ENCODE assay signal across 9 cellular contexts in genomic region chr9:33142531-33142930, GRCh38. TPM values are rescaled to one million over a fixed set of nuclear protein-coding genes. Genes with fewer than 3 reads are reported as not detected.
DNase-seq lines count a peak whose midpoint lies in the region; ATAC-seq lines count a peak whose summit lies in the region.
"Had no signal": no experiment of that assay in that cellular context is flagged by ENCODE, and none has a peak within 500 bp of the region (broad histone marks: within the 10 kb centered on the region; RNA-seq: fewer than 3 reads in every experiment).

No MANE protein-coding gene starts in this region.

- H3K27me3 Mint-ChIP-seq in T-cell: no peaks in the 10 kb centered on the region
- H3K27me3 Mint-ChIP-seq in naive thymus-derived CD8-positive, alpha-beta T cell: no peaks in the 10 kb centered on the region

- POLR2A ChIA-PET in T-cell (lab: Charles Lee): interaction anchor here in 1 of 2 donors (1.5 kb wide), 1 partner anchor 9 kb away, joined by 3 read pairs; no protein-coding TSS in a partner anchor
- POLR2A ChIA-PET in naive thymus-derived CD8-positive, alpha-beta T cell (lab: Charles Lee): interaction anchor here (2.3 to 7.2 kb wide), 3 partner anchors 17 to 25 kb away, joined by 5 to 63 read pairs (median 36); partner anchors contain the start of gene B4GALT1

- peak overlapping the region; percentile 58 to 79 (median 65) for H3K4me3 Mint-ChIP-seq in T-cell
- peak overlapping the region; percentile 64 to 89 (median 82) for H3K4me3 Mint-ChIP-seq in naive thymus-derived CD8-positive, alpha-beta T cell

- peaks cover 91 to 97% (median 94%) of the 10 kb centered on the region in 3 donors for H3K4me1 Mint-ChIP-seq in T-cell
- peaks cover 44 to 98% (median 97%) of the 10 kb centered on the region in 4 donors for H3K4me1 Mint-ChIP-seq in naive thymus-derived CD8-positive, alpha-beta T cell

- ATAC-seq in GM18511 (IDR thresholded peaks at IDR 0.05; ENCODE audit: unreplicated experiment): peak; percentile 40
- ATAC-seq in GM21447 (IDR thresholded peaks at IDR 0.05; ENCODE audit: unreplicated experiment): peak; percentile 37
- peak in 3 of 4 experiments; percentile 54 to 71 (median 60) for ATAC-seq in T-cell (replicated peaks in 1 of 4)
- ATAC-seq in naive thymus-derived CD8-positive, alpha-beta T cell: peak; percentile 19 to 35
- ATAC-seq in HG03439 (IDR thresholded peaks at IDR 0.05; ENCODE audit: unreplicated experiment): no peak
- ATAC-seq: right cardiac atrium had no signal

- H3K9me3 Mint-ChIP-seq in T-cell: no peaks in the 10 kb centered on the region
- no peaks in the 10 kb centered on the region for H3K9me3 Mint-ChIP-seq in naive thymus-derived CD8-positive, alpha-beta T cell

- peaks cover 11% of the 10 kb centered on the region for H3K36me3 Mint-ChIP-seq in T-cell
- H3K36me3 Mint-ChIP-seq in naive thymus-derived CD8-positive, alpha-beta T cell: peaks cover 0 to 6% (median 4%) of the 10 kb centered on the region in 3 donors

- peak overlapping the region; percentile 94 to 98 for H3K27ac Mint-ChIP-seq in T-cell
- H3K27ac Mint-ChIP-seq in naive thymus-derived CD8-positive, alpha-beta T cell: peak overlapping the region; percentile 90 to 99 (median 97)

- CTCF ChIA-PET in T-cell (lab: Charles Lee): interaction anchor here in 1 of 2 donors (1.2 kb wide), 1 partner anchor 9 kb away, joined by 3 read pairs; no protein-coding TSS in a partner anchor

- DNase-seq in T-cell (peak in 1 of 34 experiments; percentile 27), KBM-7 (no peak), kidney tubule cell (ENCODE audit: low spot score) (no peak)
- no peak for DNase-seq in naive thymus-derived CD8-positive, alpha-beta T cell
- DNase-seq in effector CD4-positive, alpha-beta T cell: no peak

- in situ Hi-C loops in KBM-7 (cut with MboI; ENCODE audit: low pct_unique_long_range_greater_than_20kb, low sequenced_read_pairs): no loop called here

RNA-seq across cellular contexts. Expression of gene B4GALT1, which starts 24.6 kb away (rescaled TPM):
- 10 to 100 TPM; 33.2 to 85.3 (median 44.1) TPM for total RNA-seq in T-cell
- total RNA-seq in naive thymus-derived CD8-positive, alpha-beta T cell: 10 to 100 TPM; 28.7 to 30.8 TPM
- 10 to 100 TPM; 15.1 to 24.2 (median 18.6) TPM for polyA plus RNA-seq in naive thymus-derived CD8-positive, alpha-beta T cell
